Comparison of ENCODE assay signal across 19 cellular contexts in the genomic region with DNA sequence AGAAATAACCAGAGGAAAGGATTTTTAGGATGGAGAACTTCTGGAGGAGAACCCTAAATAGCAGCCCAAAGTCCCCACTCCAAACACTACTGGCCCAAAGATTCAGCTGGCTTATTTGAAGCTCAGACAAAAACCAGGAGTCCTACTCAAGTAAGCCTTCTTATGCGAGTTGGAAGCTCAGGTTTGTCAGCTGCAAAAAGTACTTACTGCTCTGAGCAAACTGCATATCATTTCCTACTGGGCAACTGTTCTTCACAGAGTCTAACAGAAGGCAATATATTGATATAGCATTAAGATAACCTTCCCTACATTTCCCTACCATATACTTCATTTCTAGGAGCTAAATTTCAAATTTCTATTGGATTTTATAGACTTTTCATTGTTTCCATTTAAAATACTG.
A peak's percentile ranks its signal among the peaks of the same experiment; 100 is the strongest.
DNase-seq lines count a peak whose midpoint lies in the region; ATAC-seq and TF ChIP-seq lines count a peak whose summit lies in the region.
"Had no signal": no experiment of that assay in that cellular context is flagged by ENCODE, and none has a peak within 500 bp of the region (broad histone marks: within the 10 kb centered on the region; RNA-seq: fewer than 3 reads in every experiment).

No MANE protein-coding gene starts in this region.

- WGBS in esophagus squamous epithelium, 2 donors = 67 to 88% methylated on average over 1 of the region's 1 CpG

- no peak for TF ChIP-seq CTCF in esophagus squamous epithelium (IDR thresholded peaks at IDR 0.05)

- H3K36me3 ChIP-seq in adipocyte (ENCODE audit: control insufficient read depth, insufficient read depth, low read length, severe bottlenecking) = peaks cover 20% of the 10 kb centered on the region
- H3K36me3 ChIP-seq in subcutaneous abdominal adipose tissue (ENCODE audit: control insufficient read depth in 5 of 5, insufficient read depth in 5 of 5, low read length in 5 of 5) = peaks cover 5 to 22% (median 14%) of the 10 kb centered on the region in 5 donors
- H3K36me3 ChIP-seq in esophagus squamous epithelium = peaks cover 0 to 44% (median 0%) of the 10 kb centered on the region in 3 donors
- H3K36me3 ChIP-seq: pancreas had no signal

- H3K9me3 ChIP-seq in adipocyte (ENCODE audit: control insufficient read depth, low read length) (no peaks in the 10 kb centered on the region), subcutaneous abdominal adipose tissue (ENCODE audit: control insufficient read depth in 5 of 5, low read length in 5 of 5) (no peaks in the 10 kb centered on the region), esophagus squamous epithelium (no peaks in the 10 kb centered on the region)
- H3K9me3 ChIP-seq: pancreas, transverse colon had no signal

- intact Hi-C loops in esophagus squamous epithelium (cut with DNase I) = no loop called here

- TF ChIP-seq POLR2A in esophagus squamous epithelium (IDR thresholded peaks at IDR 0.05) = no peak

- peak overlapping the region; percentile 33 for H3K27ac Mint-ChIP-seq in activated T-cell treated with anti-CD3 and anti-CD28 coated beads, Interleukin-2, amount 50 U/mL, for 72 hours
- peak overlapping the region; percentile 58 for H3K27ac Mint-ChIP-seq in memory B cell
- H3K27ac Mint-ChIP-seq: activated naive CD8-positive, alpha-beta T cell treated with anti-CD3 and anti-CD28 coated beads, Interleukin-2, amount 10 ng/mL, durations not matched to agents 7 days and 5 days had no signal

- DNase-seq in activated T-cell treated with anti-CD3 and anti-CD28 coated beads, Interleukin-2, amount 50 U/mL, for 72 hours = no peak
- DNase-seq in activated T-cell treated with anti-CD3 and anti-CD28 coated beads, Interleukin-2, amount 50 U/mL, for 48 hours = no peak
- DNase-seq in adipocyte (ENCODE audit: low read depth) (no peak), memory B cell (ENCODE audit: low spot score in 2 of 2) (no peak), esophagus squamous epithelium (lab: John Stamatoyannopoulos, UW) (no peak)
- DNase-seq in activated CD8-positive, alpha-beta memory T cell treated with anti-CD3 and anti-CD28 coated beads, Interleukin-2, amount 50 U/mL, for 48 hours = no peak
- DNase-seq: 8988T; activated CD4-positive, alpha-beta T cell treated with anti-CD3 and anti-CD28 coated beads, Interleukin-2, amount 50 U/mL, for 1 hour; activated naive CD8-positive, alpha-beta T cell treated with anti-CD3 and anti-CD28 coated beads, Interleukin-2, amount 10 ng/mL, durations not matched to agents 7 days and 5 days; effector CD8-positive, alpha-beta T cell; NCI-H2107; NCI-H526 treated with DMSO at 0.1 percent for 48 hours; pancreas; stimulated activated CD4-positive, alpha-beta T cell treated with anti-CD3 and anti-CD28 coated beads, Interleukin-4, amount 100 ng/mL, for 24 hours; transverse colon had no signal

- peaks cover 21% of the 10 kb centered on the region for H3K4me1 ChIP-seq in adipocyte (ENCODE audit: control insufficient read depth, insufficient read depth, low read length)
- peaks cover 0 to 25% (median 16%) of the 10 kb centered on the region in 5 donors for H3K4me1 ChIP-seq in subcutaneous abdominal adipose tissue (ENCODE audit: control insufficient read depth in 5 of 5, insufficient read depth in 5 of 5, low read length in 5 of 5)
- H3K4me1 ChIP-seq in esophagus squamous epithelium = peaks cover 0 to 17% (median 7%) of the 10 kb centered on the region in 3 donors

- peak overlapping the region; percentile 37 for H3K9ac ChIP-seq in adipocyte (ENCODE audit: low read length)
- H3K9ac ChIP-seq in subcutaneous abdominal adipose tissue (ENCODE audit: low read length in 5 of 5) = peak overlapping the region in 3 of 5 donors; percentile 35 to 48 (median 40)

- H3K4me3 ChIP-seq in adipocyte (ENCODE audit: low read length) (no peak overlapping the region), subcutaneous abdominal adipose tissue (ENCODE audit: low read depth in 1 of 5, low read length in 5 of 5) (no peak overlapping the region), esophagus squamous epithelium (no peak overlapping the region)
- H3K4me3 ChIP-seq: pancreas, SK-N-MC, transverse colon had no signal

- no peaks in the 10 kb centered on the region for H3K27me3 Mint-ChIP-seq in activated T-cell treated with anti-CD3 and anti-CD28 coated beads, Interleukin-2, amount 50 U/mL, for 72 hours (ENCODE audit: low read depth)
- no peaks in the 10 kb centered on the region for H3K27me3 Mint-ChIP-seq in memory B cell
- H3K27me3 Mint-ChIP-seq: activated naive CD8-positive, alpha-beta T cell treated with anti-CD3 and anti-CD28 coated beads, Interleukin-2, amount 10 ng/mL, durations not matched to agents 7 days and 5 days had no signal

- peak overlapping the region; percentile 76 for H3K27ac ChIP-seq in subcutaneous abdominal adipose tissue (ENCODE audit: low read depth, low read length)
- H3K27ac ChIP-seq in esophagus squamous epithelium = peak overlapping the region in 1 of 4 donors; percentile 54
- H3K27ac ChIP-seq: C4-2B, SK-N-MC had no signal

- H3K27me3 ChIP-seq in adipocyte (replicated peaks; ENCODE audit: control insufficient read depth, insufficient read depth, low read length) (no peaks in the 10 kb centered on the region), subcutaneous abdominal adipose tissue (ENCODE audit: control insufficient read depth in 5 of 5, insufficient read depth in 4 of 5, low read length in 5 of 5) (no peaks in the 10 kb centered on the region), esophagus squamous epithelium (no peaks in the 10 kb centered on the region)
- H3K27me3 ChIP-seq: pancreas, transverse colon had no signal

- no peak for ATAC-seq in activated T-cell treated with anti-CD3 and anti-CD28 coated beads, Interleukin-2, amount 50 U/mL, for 72 hours (replicated peaks in 1 of 2)
- ATAC-seq in memory B cell (ENCODE audit: low read depth) = no peak
- no peak for ATAC-seq in GM21526 (IDR thresholded peaks at IDR 0.05; ENCODE audit: low FRiP score, unreplicated experiment)

- H3K4me1 Mint-ChIP-seq in activated T-cell treated with anti-CD3 and anti-CD28 coated beads, Interleukin-2, amount 50 U/mL, for 72 hours (ENCODE audit: low read depth) = peaks cover 24% of the 10 kb centered on the region
- peaks cover 19% of the 10 kb centered on the region for H3K4me1 Mint-ChIP-seq in memory B cell

- no peaks in the 10 kb centered on the region for H3K9me3 Mint-ChIP-seq in activated T-cell treated with anti-CD3 and anti-CD28 coated beads, Interleukin-2, amount 50 U/mL, for 72 hours
- H3K9me3 Mint-ChIP-seq in memory B cell = no peaks in the 10 kb centered on the region
- H3K9me3 Mint-ChIP-seq: activated naive CD8-positive, alpha-beta T cell treated with anti-CD3 and anti-CD28 coated beads, Interleukin-2, amount 10 ng/mL, durations not matched to agents 7 days and 5 days had no signal

- peaks cover 3 to 20% of the 10 kb centered on the region in 2 donors for H3K36me3 Mint-ChIP-seq in activated T-cell treated with anti-CD3 and anti-CD28 coated beads, Interleukin-2, amount 50 U/mL, for 72 hours (ENCODE audit: insufficient read depth in 2 of 2)
- peaks cover 31% of the 10 kb centered on the region for H3K36me3 Mint-ChIP-seq in memory B cell

- no peak overlapping the region for H3K4me3 Mint-ChIP-seq in activated T-cell treated with anti-CD3 and anti-CD28 coated beads, Interleukin-2, amount 50 U/mL, for 72 hours
- no peak overlapping the region for H3K4me3 Mint-ChIP-seq in memory B cell
- H3K4me3 Mint-ChIP-seq: activated naive CD8-positive, alpha-beta T cell treated with anti-CD3 and anti-CD28 coated beads, Interleukin-2, amount 10 ng/mL, durations not matched to agents 7 days and 5 days had no signal
